1 cellular context compared by ENCODE assay signal in genomic region chr3:12838179-12838965, GRCh38.
TF ChIP-seq lines count a peak whose summit lies in the region.

No MANE protein-coding gene starts in this region.

TF ChIP-seq in GM12878, 131 proteins besides CTCF, POLR2A, EP300 and RAD21:
- peak; percentile 37; the same call in 1 of the 2 replicates for TF ChIP-seq POLR2AphosphoS5 (IDR thresholded peaks at IDR 0.05; ENCODE audit: low read length)
- TF ChIP-seq SPI1 (IDR thresholded peaks at IDR 0.05; ENCODE audit: borderline replicate concordance, insufficient read depth, low read depth, low read length) = no peak
- no peak for TF ChIP-seq RAD51 (IDR thresholded peaks at IDR 0.05)
